In genomic region chr7:51101111-51101757, GRCh38 we compare ENCODE assay signal across 19 cellular contexts.
"Had no signal": no experiment of that assay in that cellular context is flagged by ENCODE, and none has a peak within 500 bp of the region (broad histone marks: within the 10 kb centered on the region; RNA-seq: fewer than 3 reads in every experiment).

No MANE protein-coding gene starts in this region.

- H3K4me2 ChIP-seq: PC-9 had no signal

- H3K27me3 ChIP-seq: brain microvascular endothelial cell, cardiac muscle cell had no signal

- H3K27ac ChIP-seq: brain microvascular endothelial cell, cardiac muscle cell, PC-9 had no signal

- H3K36me3 ChIP-seq: brain microvascular endothelial cell, cardiac muscle cell had no signal

- ATAC-seq: activated CD4-positive, alpha-beta T cell treated with anti-CD3 and anti-CD28 coated beads for 36 hours; activated T-helper 17 cell treated with anti-CD3 and anti-CD28 coated beads, Interleukin-2, amount 50 U/mL, for 72 hours; T-cell had no signal

- FAIRE-seq: TTC549 had no signal

- DNase-seq: activated CD4-positive, alpha-beta memory T cell treated with anti-CD3 and anti-CD28 coated beads, Interleukin-2, amount 10 ng/mL, durations not matched to agents 7 days and 5 days; activated CD4-positive, alpha-beta T cell treated with anti-CD3 and anti-CD28 coated beads for 36 hours; activated CD4-positive, alpha-beta T cell treated with anti-CD3 and anti-CD28 coated beads, Interleukin-2, amount 50 U/mL, for 1 hour; activated gamma-delta T cell; activated naive CD4-positive, alpha-beta T cell treated with anti-CD3 and anti-CD28 coated beads for 36 hours; activated T-cell treated with anti-CD3 and anti-CD28 coated beads for 4 hours; activated T-cell treated with anti-CD3 and anti-CD28 coated beads, Interleukin-2, amount 50 U/mL, for 48 hours; brain microvascular endothelial cell; NCI-H1436 treated with DMSO at 0.1 percent for 48 hours; NCI-H2029; NCI-H524; PC-9; SIG-M5; T-cell; T-helper 2 cell; T1000 had no signal

- H2AFZ ChIP-seq: PC-9 had no signal

- H3K4me3 ChIP-seq: cardiac muscle cell, PC-9 had no signal
